In genomic region chr21:39348355-39349210, GRCh38 we compare ENCODE assay signal across 8 cellular contexts. TPM values are rescaled to one million over a fixed set of nuclear protein-coding genes. Genes with fewer than 3 reads are reported as not detected.
DNase-seq lines count a peak whose midpoint lies in the region; ATAC-seq and FAIRE-seq lines count a peak whose summit lies in the region.

TSS of gene HMGN1 (minus strand) at chr21:39349088. CDS start at chr21:39348917, 171 bp downstream.

- H2AFZ ChIP-seq in Karpas-422 (ENCODE audit: low read length) = peak within 1 kb of the TSS; percentile 79; the same call in 1 of the 2 replicates

- H3K4me1 ChIP-seq in Karpas-422 (ENCODE audit: low read length) = peaks cover 43% of the 10 kb centered on the region

- no peak for FAIRE-seq in RCC 7860 (lab: Jason Lieb, UNC)

- POLR2A ChIA-PET in naive thymus-derived CD8-positive, alpha-beta T cell (lab: Charles Lee) = interaction anchor here (0.6 to 7.0 kb wide), 15 partner anchors 11 to 581 kb away, joined by 3 to 178 read pairs (median 4); partner anchors contain the start of genes BRWD1 and PSMG1

- no peaks in the 10 kb centered on the region for H3K27me3 ChIP-seq in Karpas-422 (ENCODE audit: low read length)

- H3K9me2 ChIP-seq in Karpas-422 (replicated peaks; ENCODE audit: insufficient read depth, low read length) = no peaks in the 10 kb centered on the region

- H3K27me3 Mint-ChIP-seq in activated T-cell treated with anti-CD3 and anti-CD28 coated beads, Interleukin-2, amount 50 U/mL, for 72 hours (ENCODE audit: low read depth) = no peaks in the 10 kb centered on the region
- H3K27me3 Mint-ChIP-seq in naive thymus-derived CD8-positive, alpha-beta T cell = peaks cover 0 to 3% (median 0%) of the 10 kb centered on the region in 5 donors

- peak within 1 kb of the TSS; percentile 98 for H3K4me3 ChIP-seq in Karpas-422 (ENCODE audit: low read length)

- H3K27ac Mint-ChIP-seq in activated T-cell treated with anti-CD3 and anti-CD28 coated beads, Interleukin-2, amount 50 U/mL, for 72 hours = peak within 1 kb of the TSS; percentile 93
- H3K27ac Mint-ChIP-seq in naive thymus-derived CD8-positive, alpha-beta T cell = peak within 1 kb of the TSS; percentile 96 to 100 (median 99)

- peaks cover 29% of the 10 kb centered on the region; the same call in 1 of the 2 replicates for H4K20me1 ChIP-seq in Karpas-422 (ENCODE audit: insufficient read depth, low read depth, low read length)

- peak within 1 kb of the TSS; percentile 94 for H3K27ac ChIP-seq in Karpas-422 (ENCODE audit: low read length)

- H3K4me1 Mint-ChIP-seq in activated T-cell treated with anti-CD3 and anti-CD28 coated beads, Interleukin-2, amount 50 U/mL, for 72 hours (ENCODE audit: low read depth) = peaks cover 46% of the 10 kb centered on the region
- peaks cover 25 to 47% (median 39%) of the 10 kb centered on the region in 4 donors for H3K4me1 Mint-ChIP-seq in naive thymus-derived CD8-positive, alpha-beta T cell

- peak within 1 kb of the TSS; percentile 99 for H3K4me3 Mint-ChIP-seq in activated T-cell treated with anti-CD3 and anti-CD28 coated beads, Interleukin-2, amount 50 U/mL, for 72 hours
- H3K4me3 Mint-ChIP-seq in naive thymus-derived CD8-positive, alpha-beta T cell = peak within 1 kb of the TSS; percentile 91 to 100 (median 96)

- peaks cover 0 to 2% of the 10 kb centered on the region in 2 donors for H3K9me3 Mint-ChIP-seq in activated T-cell treated with anti-CD3 and anti-CD28 coated beads, Interleukin-2, amount 50 U/mL, for 72 hours
- peaks cover 0 to 4% (median 0%) of the 10 kb centered on the region in 9 donors for H3K9me3 Mint-ChIP-seq in naive thymus-derived CD8-positive, alpha-beta T cell

- H3K4me2 ChIP-seq in Karpas-422 (ENCODE audit: low read depth, low read length, poor library complexity, severe bottlenecking) = peak within 1 kb of the TSS; percentile 90

- H3K36me3 Mint-ChIP-seq in activated T-cell treated with anti-CD3 and anti-CD28 coated beads, Interleukin-2, amount 50 U/mL, for 72 hours (ENCODE audit: insufficient read depth in 2 of 2) = peaks cover 14 to 29% of the 10 kb centered on the region in 2 donors
- H3K36me3 Mint-ChIP-seq in naive thymus-derived CD8-positive, alpha-beta T cell = peaks cover 2 to 37% (median 5%) of the 10 kb centered on the region in 3 donors

- peaks cover 40% of the 10 kb centered on the region for H3K79me2 ChIP-seq in Karpas-422 (ENCODE audit: low read length)

- peak; percentile 48 for ATAC-seq in GM21825 (IDR thresholded peaks at IDR 0.05; ENCODE audit: unreplicated experiment)
- ATAC-seq in activated T-cell treated with anti-CD3 and anti-CD28 coated beads, Interleukin-2, amount 50 U/mL, for 72 hours (replicated peaks in 1 of 2) = peak; percentile 68 to 70
- peak; percentile 0 to 56 for ATAC-seq in naive thymus-derived CD8-positive, alpha-beta T cell

- peak; percentile 91 for DNase-seq in DMS79 (lab: John Stamatoyannopoulos, UW)
- peak; percentile 87 for DNase-seq in Karpas-422
- DNase-seq in RCC 7860 (ENCODE audit: low spot score) = peak; percentile 75
- DNase-seq in activated T-cell treated with anti-CD3 and anti-CD28 coated beads, Interleukin-2, amount 50 U/mL, for 72 hours = peak; percentile 92 to 93
- DNase-seq in fibroblast of gingiva (ENCODE audit: low read depth) = peak; percentile 85
- peak; percentile 81 to 95 (median 90) for DNase-seq in naive thymus-derived CD8-positive, alpha-beta T cell
- peak; percentile 92 to 96 (median 94) for DNase-seq in stimulated activated naive CD4-positive, alpha-beta T cell (lab: John Stamatoyannopoulos, UW)

- H3K9me3 ChIP-seq in Karpas-422 (ENCODE audit: low read length) = no peaks in the 10 kb centered on the region

- peaks cover 46% of the 10 kb centered on the region for H3K36me3 ChIP-seq in Karpas-422 (ENCODE audit: insufficient read depth, low read length)

- H3K9ac ChIP-seq in Karpas-422 (ENCODE audit: low read length) = peak within 1 kb of the TSS; percentile 98

RNA-seq across cellular contexts. Expression of gene HMGN1, which starts in this region (rescaled TPM):
- total RNA-seq in Karpas-422 (2014; rRNA removed; shearing (Covaris generic); ENCODE audit: low replicate concordance) = 430 and 561 TPM in 2 replicates
- 100 to 1,000 TPM; 353 to 399 TPM for total RNA-seq in activated T-cell treated with anti-CD3 and anti-CD28 coated beads, Interleukin-2, amount 50 U/mL, for 72 hours
- 100 to 1,000 TPM; 252 to 263 TPM for total RNA-seq in naive thymus-derived CD8-positive, alpha-beta T cell
- 100 to 1,000 TPM; 248 to 285 (median 249) TPM for polyA plus RNA-seq in naive thymus-derived CD8-positive, alpha-beta T cell

Comparison
In these comparisons a context has a peak if more than half of its experiments do, and no peak if none do; other contexts are left out.
1. Peak in every context shown above with its lines: DNase-seq, ATAC-seq, H3K4me3 ChIP-seq and H3K27ac ChIP-seq.